In genomic region chr20:63313349-63314014, GRCh38 we compare ENCODE assay signal across 16 cellular contexts. TPM values are rescaled to one million over a fixed set of nuclear protein-coding genes. Genes with fewer than 3 reads are reported as not detected.
DNase-seq lines count a peak whose midpoint lies in the region; ATAC-seq and TF ChIP-seq lines count a peak whose summit lies in the region.
"Had no signal": no experiment of that assay in that cellular context is flagged by ENCODE, and none has a peak within 500 bp of the region (broad histone marks: within the 10 kb centered on the region; RNA-seq: fewer than 3 reads in every experiment).

No MANE protein-coding gene starts in this region.

- H4K20me1 ChIP-seq in BLaER1 treated with 17β-estradiol and CSF1 and Interleukin-3, amounts not matched to agents 10 nM and 100 nM = peaks cover 0 to 16% (median 0%) of the 10 kb centered on the region in 11 experiments; a peak in 8 of 22 replicates

- H3K9ac ChIP-seq in BLaER1 treated with 17β-estradiol and CSF1 and Interleukin-3, amounts not matched to agents 10 nM and 100 nM = no peak overlapping the region

- H3K4me3 Mint-ChIP-seq in glutamatergic neuron (ENCODE audit: unreplicated experiment) = no peak overlapping the region
- H3K4me3 Mint-ChIP-seq: H9 had no signal

- H3K4me1 ChIP-seq in BLaER1 treated with 17β-estradiol and CSF1 and Interleukin-3, amounts not matched to agents 10 nM and 100 nM = peaks cover 0 to 44% (median 24%) of the 10 kb centered on the region in 10 experiments; a peak in 15 of 20 replicates

- peak; percentile 91 for DNase-seq in 8988T
- DNase-seq in glutamatergic neuron = peak; percentile 18
- DNase-seq in myocyte (ENCODE audit: low read depth) = peak; percentile 69
- no peak for DNase-seq in H7
- no peak for DNase-seq in NCI-H2081 treated with DMSO at 0.1 percent for 48 hours (lab: John Stamatoyannopoulos, UW)
- DNase-seq: H9, KBM-7, NCI-H1436 treated with DMSO at 0.1 percent for 48 hours, NCI-H2081 had no signal

- H3K27me3 ChIP-seq in BLaER1 treated with 17β-estradiol and CSF1 and Interleukin-3, amounts not matched to agents 10 nM and 100 nM = peaks cover 0 to 4% (median 0%) of the 10 kb centered on the region in 11 experiments; a peak in 4 of 22 replicates
- no peaks in the 10 kb centered on the region for H3K27me3 ChIP-seq in H7 (ENCODE audit: control insufficient read depth, insufficient read depth, low read length)

- peaks cover 8% of the 10 kb centered on the region for H3K27me3 Mint-ChIP-seq in glutamatergic neuron (ENCODE audit: unreplicated experiment)

- H3K9me3 ChIP-seq in BLaER1 treated with 17β-estradiol and CSF1 and Interleukin-3, amounts not matched to agents 10 nM and 100 nM (replicated peaks in 1 of 11) = no peaks in the 10 kb centered on the region

- no peaks in the 10 kb centered on the region for H3K36me3 ChIP-seq in BLaER1 treated with 17β-estradiol and CSF1 and Interleukin-3, amounts not matched to agents 10 nM and 100 nM
- no peaks in the 10 kb centered on the region for H3K36me3 ChIP-seq in H7 (replicated peaks; ENCODE audit: control insufficient read depth, insufficient read depth, low read length)

- H3K27ac ChIP-seq in BLaER1 treated with 17β-estradiol and CSF1 and Interleukin-3, amounts not matched to agents 10 nM and 100 nM = no peak overlapping the region
- H3K27ac ChIP-seq: RWPE1 had no signal

- no peak for ATAC-seq in GM19452 (IDR thresholded peaks at IDR 0.05; ENCODE audit: unreplicated experiment)

- no peaks in the 10 kb centered on the region for H3K36me3 Mint-ChIP-seq in glutamatergic neuron (ENCODE audit: unreplicated experiment)

- peaks cover 6% of the 10 kb centered on the region for H3K4me1 Mint-ChIP-seq in glutamatergic neuron (ENCODE audit: low read depth, unreplicated experiment)

- no peak overlapping the region for H3K4me3 ChIP-seq in BLaER1 treated with 17β-estradiol and CSF1 and Interleukin-3, amounts not matched to agents 10 nM and 100 nM
- no peak overlapping the region for H3K4me3 ChIP-seq in H7 (ENCODE audit: insufficient read depth, low read depth, low read length)

- peak overlapping the region in 6 of 11 experiments; percentile 1 to 62 (median 59); a peak in 10 of 22 replicates for H3K4me2 ChIP-seq in BLaER1 treated with 17β-estradiol and CSF1 and Interleukin-3, amounts not matched to agents 10 nM and 100 nM

- H3K9me3 Mint-ChIP-seq in glutamatergic neuron (ENCODE audit: unreplicated experiment) = peaks cover 4% of the 10 kb centered on the region
- H3K9me3 Mint-ChIP-seq: H9 had no signal

- no peak overlapping the region for H3K27ac Mint-ChIP-seq in glutamatergic neuron (ENCODE audit: unreplicated experiment)

- no peak for TF ChIP-seq CTCF in glutamatergic neuron (IDR thresholded peaks at IDR 0.05; ENCODE audit: partially characterized antibody, unreplicated experiment)

RNA-seq across cellular contexts. Expression of gene COL20A1, which starts 20.5 kb away (rescaled TPM):
- 2.1 TPM for total RNA-seq in glutamatergic neuron (ENCODE audit: unreplicated experiment)
- 0.05 and 0.21 TPM in 2 replicates for total RNA-seq in myocyte
- polyA plus RNA-seq in myocyte (2012) = 0.06 TPM
- total RNA-seq in H7 (2014; rRNA removed; shearing (Covaris generic)) = 0.17 and 0.70 TPM in 2 replicates
- polyA plus RNA-seq: AG04450, BJ had no signal

RNA-seq across cellular contexts. Expression of gene ARFGAP1, which starts 40.9 kb away (rescaled TPM):
- total RNA-seq in glutamatergic neuron (ENCODE audit: unreplicated experiment) (93.6 TPM), myocyte (83.8 and 96.3 TPM in 2 replicates)
- 134 TPM for polyA plus RNA-seq in myocyte (2012)
- total RNA-seq in H7 (2014; rRNA removed; shearing (Covaris generic)) = 88.0 and 114 TPM in 2 replicates

RNA-seq across cellular contexts. Expression of gene CHRNA4, which starts 47.7 kb away (rescaled TPM):
- 165 TPM for total RNA-seq in glutamatergic neuron (ENCODE audit: unreplicated experiment)
- total RNA-seq in myocyte = not detected in 2 replicates
- polyA plus RNA-seq in myocyte (2012) = not detected
- 2.0 TPM in 2 replicates for total RNA-seq in H7 (2014; rRNA removed; shearing (Covaris generic))
- total RNA-seq: HT-29, OCI-LY7 had no signal
- polyA plus RNA-seq: AG04450, BJ had no signal

RNA-seq across cellular contexts. Expression of gene NKAIN4, which starts 59.2 kb away (rescaled TPM):
- total RNA-seq in glutamatergic neuron (ENCODE audit: unreplicated experiment) = 183 TPM
- total RNA-seq in myocyte = not detected in 2 replicates
- polyA plus RNA-seq in myocyte (2012) = 0.16 TPM
- total RNA-seq in H7 (2014; rRNA removed; shearing (Covaris generic)) = 3.0 and 4.8 TPM in 2 replicates
- total RNA-seq: HT-29, OCI-LY7 had no signal
- polyA plus RNA-seq: AG04450, BJ had no signal

Comparison
In these comparisons a context has a peak if more than half of its experiments do, and no peak if none do; other contexts are left out.
1. DNase-seq: peak in 8988T (single experiment), glutamatergic neuron (single experiment) and myocyte (single experiment); none in H7 (single experiment) and NCI-H2081 treated with DMSO at 0.1 percent for 48 hours (single experiment).
2. RNA of gene CHRNA4, which starts 47.7 kb away (total RNA-seq): 165 TPM in glutamatergic neuron (single experiment); 2.0 TPM in H7 and not detected in myocyte; every median in the first group is over 10 times any median in the second.